In the genomic region with DNA sequence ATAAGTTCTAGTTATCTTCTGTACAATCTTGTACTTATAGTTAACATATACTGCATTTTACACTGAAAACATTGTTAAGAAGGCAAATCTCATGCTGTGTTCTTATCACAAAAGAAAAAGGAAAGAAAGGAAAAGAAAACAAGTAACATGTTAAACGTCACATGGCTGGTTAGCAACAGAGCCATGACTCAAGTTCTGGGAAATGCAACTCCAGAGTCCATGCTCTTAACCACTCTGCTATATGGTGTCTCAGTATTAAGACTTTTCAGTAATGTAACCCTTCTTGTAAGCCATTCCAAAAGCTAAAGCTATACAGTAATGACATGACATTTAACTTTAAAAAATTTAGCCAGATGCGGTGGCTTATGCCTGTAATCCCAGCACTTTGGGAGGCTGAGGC, we compare ENCODE assay signal across 24 cellular contexts.
"Had no signal": no experiment of that assay in that cellular context is flagged by ENCODE, and none has a peak within 500 bp of the region (broad histone marks: within the 10 kb centered on the region; RNA-seq: fewer than 3 reads in every experiment).

No MANE protein-coding gene starts in this region.

- DNase-seq: activated CD4-positive, alpha-beta T cell treated with anti-CD3 and anti-CD28 coated beads, Interleukin-2, amount 10 ng/mL, durations not matched to agents 7 days and 5 days; activated CD8-positive, alpha-beta memory T cell treated with anti-CD3 and anti-CD28 coated beads, Interleukin-2, amount 50 U/mL, for 4 hours; activated effector memory CD4-positive, alpha-beta T cell treated with Interleukin-2 at 50 U/mL for 16 hours; activated naive CD4-positive, alpha-beta T cell treated with anti-CD3 and anti-CD28 coated beads, Interleukin-2, amount 10 ng/mL, durations not matched to agents 7 days and 5 days; activated naive CD8-positive, alpha-beta T cell treated with anti-CD3 and anti-CD28 coated beads, Interleukin-2, amount 50 U/mL, for 24 hours; activated T-cell treated with anti-CD3 and anti-CD28 coated beads, Interleukin-2, amount 50 U/mL, for 4 hours; anterior cingulate cortex; effector memory CD8-positive, alpha-beta T cell; foreskin melanocyte; kidney; midbrain; sigmoid colon; spleen; stimulated activated CD4-positive, alpha-beta T cell treated with anti-CD3 and anti-CD28 coated beads, Interleukin-4, amount 100 ng/mL, for 4 hours; T-helper 1 cell; T-helper 9 cell; testis; upper lobe of left lung had no signal

- H3K9me3 ChIP-seq: sigmoid colon, spleen, testis, upper lobe of left lung had no signal

- H3K4me1 ChIP-seq: parathyroid adenoma, sigmoid colon, spleen, upper lobe of left lung had no signal

- H2AFZ ChIP-seq: parathyroid adenoma had no signal

- H3K9ac ChIP-seq: parathyroid adenoma had no signal

- H3K27ac ChIP-seq: cardiac muscle cell, epithelial cell of prostate, parathyroid adenoma, sigmoid colon, spleen, upper lobe of left lung had no signal

- H3K36me3 ChIP-seq: cardiac muscle cell, sigmoid colon, spleen, upper lobe of left lung had no signal

- H3K79me2 ChIP-seq: parathyroid adenoma had no signal

- ATAC-seq: activated naive CD8-positive, alpha-beta T cell treated with anti-CD3 and anti-CD28 coated beads, Interleukin-2, amount 50 U/mL, for 24 hours; activated T-cell treated with anti-CD3 and anti-CD28 coated beads, Interleukin-2, amount 50 U/mL, for 4 hours; effector memory CD8-positive, alpha-beta T cell; left lobe of liver; stimulated activated memory B cell treated with anti-CD40 and anti-IgM and Interleukin-4, amounts not matched to agents 10 μg/mL and 1 μg/mL and 100 μg/mL, for 72 hours had no signal

- H3K4me3 ChIP-seq: cardiac muscle cell, lung, sigmoid colon, spleen, testis, upper lobe of left lung had no signal

- H3K27me3 ChIP-seq: cardiac muscle cell, sigmoid colon, spleen, testis, upper lobe of left lung had no signal
